ENCODE assay signal across 10 cellular contexts in genomic region chr1:150765977-150766301, GRCh38. TPM values are rescaled to one million over a fixed set of nuclear protein-coding genes. Genes with fewer than 3 reads are reported as not detected.
DNase-seq lines count a peak whose midpoint lies in the region; ATAC-seq, FAIRE-seq and TF ChIP-seq lines count a peak whose summit lies in the region.
"Not testable (repeated sequence)": the region's sequence is repeated elsewhere in the genome, so short reads cannot be mapped to it uniquely, and the experiment has no call there.
"Had no signal": no experiment of that assay in that cellular context is flagged by ENCODE, and none has a peak within 500 bp of the region (broad histone marks: within the 10 kb centered on the region; RNA-seq: fewer than 3 reads in every experiment).

No MANE protein-coding gene starts in this region.

- H3K9me3 Mint-ChIP-seq in activated CD4-positive, alpha-beta T cell treated with anti-CD3 and anti-CD28 coated beads, Interleukin-2, amount 10 ng/mL, durations not matched to agents 24 days and 14 days = not testable (repeated sequence)

- 69% methylated on average over 1 of the region's 1 CpG for WGBS in K562 (ENCODE audit: insufficient coverage, low coverage, missing lambda C conversion rate)
- WGBS in sigmoid colon, 2 donors = 40 to 52% methylated on average over 1 of the region's 1 CpG

- CTCF ChIA-PET in K562 (lab: Yijun Ruan, JAX; ENCODE audit: low intra/inter-chr PET ratio) = not testable (repeated sequence)

- not testable (repeated sequence) for TF ChIP-seq POLR2A in K562 (conservative IDR thresholded peaks at IDR 0.05); sigmoid colon (IDR thresholded peaks at IDR 0.05); uterus (IDR thresholded peaks at IDR 0.05)

- not testable (repeated sequence) for H3K27me3 ChIP-seq in Karpas-422 (ENCODE audit: low read length); K562 (ENCODE audit: control insufficient read depth in 2 of 2, insufficient read depth in 2 of 2, low read length in 2 of 2); keratinocyte (ENCODE audit: control insufficient read depth, extremely low read depth, insufficient read depth, low read length); sigmoid colon; uterus

- not testable (repeated sequence) for TF ChIP-seq EP300 in K562 (IDR thresholded peaks at IDR 0.05; ENCODE audit: low read length); sigmoid colon (IDR thresholded peaks at IDR 0.05)

- H3K27ac ChIP-seq in Karpas-422 (ENCODE audit: low read length) = peak overlapping the region; percentile 92
- H3K27ac ChIP-seq in K562 (ENCODE audit: extremely low read depth, low read depth, low read length) = peak overlapping the region; percentile 71; the same call in 2 of the 3 replicates
- peak overlapping the region; percentile 63 for H3K27ac ChIP-seq in keratinocyte (ENCODE audit: control insufficient read depth, insufficient read depth, low read length)
- peak overlapping the region; percentile 36 to 58 (median 52) for H3K27ac ChIP-seq in sigmoid colon
- peak overlapping the region; percentile 40 to 61 for H3K27ac ChIP-seq in uterus

- dilution Hi-C loops in keratinocyte (cut with MboI; ENCODE audit: extremely low pct_ligation_motif_present, low sequenced_read_pairs) = not testable (repeated sequence)

- in situ Hi-C loops in K562 (cut with MboI) = not testable (repeated sequence)

- BruUV-seq in K562 (replicated peaks; lab: Mats Ljungman, UMichigan) = not testable (repeated sequence)

- not testable (repeated sequence) for H3K9me2 ChIP-seq in Karpas-422 (replicated peaks; ENCODE audit: insufficient read depth, low read length)

- H3K9ac ChIP-seq in Karpas-422 (ENCODE audit: low read length) = peak overlapping the region; percentile 71
- H3K9ac ChIP-seq in K562 (ENCODE audit: insufficient read depth in 1 of 2, low read depth in 2 of 2, low read length in 2 of 2) = peak overlapping the region in 1 of 2 experiments; percentile 57; a peak in 2 of 4 replicates
- peak overlapping the region; percentile 56 for H3K9ac ChIP-seq in keratinocyte (ENCODE audit: control insufficient read depth, extremely low read depth, insufficient read depth, low read length)

- H3K4me1 Mint-ChIP-seq in activated CD4-positive, alpha-beta T cell treated with anti-CD3 and anti-CD28 coated beads, Interleukin-2, amount 10 ng/mL, durations not matched to agents 24 days and 14 days = peaks cover 33% of the 10 kb centered on the region

- POLR2A ChIA-PET in K562 (lab: Yijun Ruan, JAX) = interaction anchor here (1.0 kb wide), 1 partner anchor 204 kb away, joined by 5 read pairs; no protein-coding TSS in a partner anchor

- H3K79me2 ChIP-seq in Karpas-422 (ENCODE audit: low read length) = peaks cover 46% of the 10 kb centered on the region
- H3K79me2 ChIP-seq in K562 (ENCODE audit: control insufficient read depth, insufficient read depth, low read length); keratinocyte (ENCODE audit: control insufficient read depth, insufficient read depth, low read length): not testable (repeated sequence)

- peaks cover 56% of the 10 kb centered on the region for H3K4me1 ChIP-seq in Karpas-422 (ENCODE audit: low read length)
- H3K4me1 ChIP-seq in K562 (replicated peaks in 1 of 2; ENCODE audit: control insufficient read depth in 2 of 2, insufficient read depth in 2 of 2, low read length in 2 of 2) = peaks cover 4 to 15% of the 10 kb centered on the region in 2 experiments; a peak in 4 of 5 replicates
- H3K4me1 ChIP-seq in keratinocyte (ENCODE audit: control insufficient read depth, extremely low read depth, insufficient read depth, low read length) = peaks cover 13% of the 10 kb centered on the region
- peaks cover 0 to 19% (median 12%) of the 10 kb centered on the region in 4 donors for H3K4me1 ChIP-seq in sigmoid colon
- H3K4me1 ChIP-seq in uterus = not testable (repeated sequence)

- peak overlapping the region; percentile 91 for H3K27ac Mint-ChIP-seq in activated CD4-positive, alpha-beta T cell treated with anti-CD3 and anti-CD28 coated beads, Interleukin-2, amount 10 ng/mL, durations not matched to agents 24 days and 14 days

- not testable (repeated sequence) for H2AFZ ChIP-seq in Karpas-422 (ENCODE audit: low read length)
- H2AFZ ChIP-seq in K562 (ENCODE audit: low read depth, low read length) (peak overlapping the region; percentile 96), keratinocyte (ENCODE audit: control insufficient read depth, low read length) (peak overlapping the region; percentile 93)

- peak overlapping the region; percentile 70 for H3K4me3 ChIP-seq in Karpas-422 (ENCODE audit: low read length)
- not testable (repeated sequence) for H3K4me3 ChIP-seq in K562; keratinocyte (ENCODE audit: control insufficient read depth in 2 of 3, extremely low read depth in 1 of 3, insufficient read depth in 2 of 3, low read depth in 1 of 3, low read length in 3 of 3); uterus
- peak overlapping the region in 3 of 4 donors; percentile 26 to 38 (median 27) for H3K4me3 ChIP-seq in sigmoid colon

- H4K20me1 ChIP-seq in Karpas-422 (ENCODE audit: insufficient read depth, low read depth, low read length); K562 (replicated peaks; ENCODE audit: control insufficient read depth, insufficient read depth, low read length); keratinocyte (ENCODE audit: control insufficient read depth, extremely low read depth, insufficient read depth, low read length): not testable (repeated sequence)

- not testable (repeated sequence) for TF ChIP-seq RAD21 in K562 (CRISPR knock-in tag; conservative IDR thresholded peaks at IDR 0.05 in 1 of 2, IDR thresholded peaks at IDR 0.05 in 1 of 2)

- peaks cover 30% of the 10 kb centered on the region for H3K36me3 ChIP-seq in Karpas-422 (ENCODE audit: insufficient read depth, low read length)
- H3K36me3 ChIP-seq in K562 (ENCODE audit: control insufficient read depth, insufficient read depth, low read length); keratinocyte (ENCODE audit: control insufficient read depth in 2 of 2, extremely low read depth in 1 of 2, insufficient read depth in 2 of 2, low read length in 2 of 2); sigmoid colon; uterus: not testable (repeated sequence)

- H3K4me2 ChIP-seq in Karpas-422 (ENCODE audit: low read depth, low read length, poor library complexity, severe bottlenecking) (peak overlapping the region; percentile 82), K562 (ENCODE audit: insufficient read depth, low read length) (peak overlapping the region; percentile 49; the same call in 1 of the 2 replicates), keratinocyte (ENCODE audit: control insufficient read depth, extremely low read depth, insufficient read depth, low read depth, low read length) (peak overlapping the region; percentile 82)

- DNase-seq in Karpas-422; activated CD4-positive, alpha-beta T cell treated with anti-CD3 and anti-CD28 coated beads, Interleukin-2, amount 10 ng/mL, durations not matched to agents 24 days and 14 days; K562 (ENCODE audit: extremely low read depth in 1 of 4, low spot score in 3 of 4); keratinocyte (ENCODE audit: low read depth, low spot score); sigmoid colon; uterus: not testable (repeated sequence)

- H3K27me3 Mint-ChIP-seq in activated CD4-positive, alpha-beta T cell treated with anti-CD3 and anti-CD28 coated beads, Interleukin-2, amount 10 ng/mL, durations not matched to agents 24 days and 14 days = not testable (repeated sequence)

- H3K9me1 ChIP-seq in K562 (ENCODE audit: control insufficient read depth, insufficient read depth, low read length); keratinocyte (ENCODE audit: control insufficient read depth, extremely low read depth, insufficient read depth, low read length): not testable (repeated sequence)

- not testable (repeated sequence) for FAIRE-seq in K562 (lab: Jason Lieb, UNC); keratinocyte (lab: Jason Lieb, UNC)

- peak; percentile 28 for ATAC-seq in GM18511 (IDR thresholded peaks at IDR 0.05; ENCODE audit: unreplicated experiment)
- ATAC-seq in HG02610 (IDR thresholded peaks at IDR 0.05; ENCODE audit: unreplicated experiment) = peak; percentile 9
- peak; percentile 46 for ATAC-seq in K562

- H3K9me3 ChIP-seq in Karpas-422 (ENCODE audit: low read length); K562 (replicated peaks; ENCODE audit: control insufficient read depth, insufficient read depth, low read depth, low read length); keratinocyte (ENCODE audit: control insufficient read depth, low read depth, low read length); sigmoid colon; uterus: not testable (repeated sequence)

- H3K4me3 Mint-ChIP-seq in activated CD4-positive, alpha-beta T cell treated with anti-CD3 and anti-CD28 coated beads, Interleukin-2, amount 10 ng/mL, durations not matched to agents 24 days and 14 days = peak overlapping the region; percentile 83

- intact Hi-C loops in activated CD4-positive, alpha-beta T cell treated with anti-CD3 and anti-CD28 coated beads, Interleukin-2, amount 10 ng/mL, durations not matched to agents 24 days and 14 days (cut with micrococcal nuclease) = loop anchor here (1.0 to 10.0 kb wide), 5 partner anchors 69 to 209 kb away; partner anchors contain the start of genes CERS2, ENSA and GOLPH3L
- intact Hi-C loops in K562 (cut with micrococcal nuclease); sigmoid colon (cut with DNase I); uterus (cut with DNase I; ENCODE audit: low total_unique reads): not testable (repeated sequence)

- H3K36me3 Mint-ChIP-seq in activated CD4-positive, alpha-beta T cell treated with anti-CD3 and anti-CD28 coated beads, Interleukin-2, amount 10 ng/mL, durations not matched to agents 24 days and 14 days (ENCODE audit: low read depth) = peaks cover 23% of the 10 kb centered on the region

- not testable (repeated sequence) for TF ChIP-seq CTCF in K562 (IDR thresholded peaks at IDR 0.05 in 2 of 3, conservative IDR thresholded peaks at IDR 0.05 in 1 of 3; ENCODE audit: insufficient read depth in 2 of 3, low read depth in 1 of 3, low read length in 3 of 3); keratinocyte (optimal IDR thresholded peaks at IDR 0.05 in 1 of 3, IDR thresholded peaks at IDR 0.05 in 1 of 3, conservative IDR thresholded peaks at IDR 0.05 in 1 of 3; ENCODE audit: extremely low read depth in 1 of 3, insufficient read depth in 2 of 3, low read length in 3 of 3); sigmoid colon (IDR thresholded peaks at IDR 0.05); uterus (IDR thresholded peaks at IDR 0.05)

RNA-seq across cellular contexts. Expression of gene CTSS, which starts 0.4 kb away (rescaled TPM):
- 136 and 160 TPM in 2 replicates for total RNA-seq in Karpas-422 (2014; rRNA removed; shearing (Covaris generic); ENCODE audit: low replicate concordance)
- 26.9 and 28.3 TPM in 2 replicates for total RNA-seq in activated CD4-positive, alpha-beta T cell treated with anti-CD3 and anti-CD28 coated beads, Interleukin-2, amount 10 ng/mL, durations not matched to agents 24 days and 14 days
- 5.0 and 8.1 TPM in 2 replicates for total RNA-seq in K562 (2011; cell fraction: chromatin; rRNA removed; ENCODE audit: low replicate concordance)
- 5.3 and 6.3 TPM in 2 replicates for total RNA-seq in K562 (2011; cell fraction: nucleolus; rRNA removed)
- total RNA-seq in K562 (2011; cell fraction: nucleoplasm; rRNA removed) = 3.4 and 10.4 TPM in 2 replicates
- total RNA-seq in K562 (2014; rRNA removed) (9.1 TPM in 2 replicates), K562 (2014; rRNA removed; fragmentation: Illumina TruSeq; extraction: Trizol) (16.8 and 17.7 TPM in 2 replicates), K562 (2015; rRNA removed; fragmentation: Illumina TruSeq; extraction: Trizol) (24.9 and 25.8 TPM in 2 replicates), K562 (2021) (10.2 and 10.3 TPM in 2 replicates), sigmoid colon (10 to 100 TPM; 16.3 to 63.3 (median 44.6) TPM), uterus (10 to 100 TPM in 3 of 4 donors, 1 to 10 TPM in 1; 5.9 to 26.7 (median 16.5) TPM)
- polyA plus RNA-seq in K562 (2011; rRNA removed) (12.5 and 31.4 TPM in 2 replicates), K562 (2014; fragmentation: Illumina TruSeq; extraction: Trizol) (9.0 and 11.2 TPM in 2 replicates), K562 (2014; fragmentation: Nextera tagmentation; extraction: Ambion mirVana) (10 to 100 TPM in 1 of 2 experiments, 1 to 10 TPM in 1; 8.6 to 11.6 TPM), K562 (2014; rRNA removed) (10.3 and 13.3 TPM in 2 replicates), keratinocyte (1.4 to 1.8 TPM (median 1.7 TPM) in 3 replicates), sigmoid colon (100 to 1,000 TPM in 2 of 3 donors, 10 to 100 TPM in 1; 69.7 to 267 (median 264) TPM)
- polyA plus RNA-seq in K562 (2011; cell fraction: cytosol; rRNA removed) = 1.5 and 17.3 TPM in 2 replicates
- 0.84 and 4.7 TPM in 2 replicates for polyA plus RNA-seq in K562 (2011; cell fraction: nucleus; rRNA removed)
- 13.6 and 43.2 TPM in 2 replicates for polyA plus RNA-seq in K562 (2012)
- polyA minus RNA-seq in K562 (2011; rRNA and poly(A)+ RNA removed) = 13.4 and 52.0 TPM in 2 replicates
- polyA minus RNA-seq in K562 (2011; cell fraction: cytosol; rRNA and poly(A)+ RNA removed) = 5.1 and 12.9 TPM in 2 replicates
- polyA minus RNA-seq in K562 (2011; cell fraction: nucleus; rRNA and poly(A)+ RNA removed) = 0.54 and 5.8 TPM in 2 replicates
- 0.57 TPM for polyA plus RNA-seq in keratinocyte (2011; ENCODE audit: low read depth)
- polyA plus RNA-seq in keratinocyte (2011; cell fraction: cytosol; rRNA removed) = 0.75 and 1.2 TPM in 2 replicates
- polyA plus RNA-seq in keratinocyte (2011; cell fraction: nucleus; rRNA removed) = 1.8 and 3.2 TPM in 2 replicates
- 0.08 and 2.4 TPM in 2 replicates for polyA plus RNA-seq in keratinocyte (2012; ENCODE audit: low replicate concordance)
- polyA minus RNA-seq in keratinocyte = 0.30 to 0.51 TPM (median 0.30 TPM) in 3 replicates
- not detected for polyA minus RNA-seq in keratinocyte (2011; cell fraction: cytosol; rRNA and poly(A)+ RNA removed)
- polyA minus RNA-seq in keratinocyte (2011; cell fraction: nucleus; rRNA and poly(A)+ RNA removed) = 0.84 and 3.9 TPM in 2 replicates

RNA-seq across cellular contexts. Expression of gene CTSK, which starts 42.1 kb away (rescaled TPM):
- total RNA-seq in Karpas-422 (2014; rRNA removed; shearing (Covaris generic); ENCODE audit: low replicate concordance) = 3.7 and 6.5 TPM in 2 replicates
- total RNA-seq in activated CD4-positive, alpha-beta T cell treated with anti-CD3 and anti-CD28 coated beads, Interleukin-2, amount 10 ng/mL, durations not matched to agents 24 days and 14 days = 1.3 and 2.1 TPM in 2 replicates
- total RNA-seq in K562 (2011; cell fraction: chromatin; rRNA removed; ENCODE audit: low replicate concordance) = 4.0 and 6.1 TPM in 2 replicates
- total RNA-seq in K562 (2011; cell fraction: nucleolus; rRNA removed) = 2.0 and 2.1 TPM in 2 replicates
- total RNA-seq in K562 (2011; cell fraction: nucleoplasm; rRNA removed) = 3.4 and 4.0 TPM in 2 replicates
- total RNA-seq in K562 (2014; rRNA removed) (0.53 and 1.2 TPM in 2 replicates), K562 (2014; rRNA removed; fragmentation: Illumina TruSeq; extraction: Trizol) (0.80 and 0.91 TPM in 2 replicates), K562 (2015; rRNA removed; fragmentation: Illumina TruSeq; extraction: Trizol) (1.1 and 1.3 TPM in 2 replicates), K562 (2021) (1.0 and 1.5 TPM in 2 replicates), sigmoid colon (100 to 1,000 TPM in 1 of 4 donors, 10 to 100 TPM in 3; 33.5 to 114 (median 82.7) TPM), uterus (100 to 1,000 TPM in 3 of 4 donors, 10 to 100 TPM in 1; 83.5 to 168 (median 114) TPM)
- polyA plus RNA-seq in K562 (2011; rRNA removed) (2.5 and 3.9 TPM in 2 replicates), K562 (2014; fragmentation: Illumina TruSeq; extraction: Trizol) (1.2 and 1.3 TPM in 2 replicates), K562 (2014; fragmentation: Nextera tagmentation; extraction: Ambion mirVana) (1 to 10 TPM in 1 of 2 experiments, under 1 TPM in 1; 0.84 to 1.3 TPM), K562 (2014; rRNA removed) (1.0 and 1.6 TPM in 2 replicates), keratinocyte (20.0 to 71.7 TPM (median 40.5 TPM) in 3 replicates), sigmoid colon (10 to 100 TPM in 2 of 3 donors, 1 to 10 TPM in 1; 7.6 to 66.3 (median 56.5) TPM)
- 0.70 and 2.2 TPM in 2 replicates for polyA plus RNA-seq in K562 (2011; cell fraction: cytosol; rRNA removed)
- polyA plus RNA-seq in K562 (2011; cell fraction: nucleus; rRNA removed) = 9.9 and 15.1 TPM in 2 replicates
- polyA plus RNA-seq in K562 (2012) = 1.1 and 2.8 TPM in 2 replicates
- polyA minus RNA-seq in K562 (2011; rRNA and poly(A)+ RNA removed) = 0.96 and 1.1 TPM in 2 replicates
- not detected in 2 replicates for polyA minus RNA-seq in K562 (2011; cell fraction: cytosol; rRNA and poly(A)+ RNA removed)
- polyA minus RNA-seq in K562 (2011; cell fraction: nucleus; rRNA and poly(A)+ RNA removed) = 0.81 and 1.6 TPM in 2 replicates
- 53.7 TPM for polyA plus RNA-seq in keratinocyte (2011; ENCODE audit: low read depth)
- polyA plus RNA-seq in keratinocyte (2011; cell fraction: cytosol; rRNA removed) = 18.6 and 19.4 TPM in 2 replicates
- polyA plus RNA-seq in keratinocyte (2011; cell fraction: nucleus; rRNA removed) = 51.5 and 71.7 TPM in 2 replicates
- 11.5 and 14.0 TPM in 2 replicates for polyA plus RNA-seq in keratinocyte (2012; ENCODE audit: low replicate concordance)
- 10.4 to 34.2 TPM (median 19.0 TPM) in 3 replicates for polyA minus RNA-seq in keratinocyte
- polyA minus RNA-seq in keratinocyte (2011; cell fraction: cytosol; rRNA and poly(A)+ RNA removed) = 11.5 TPM
- polyA minus RNA-seq in keratinocyte (2011; cell fraction: nucleus; rRNA and poly(A)+ RNA removed) = 8.0 and 21.4 TPM in 2 replicates

RNA-seq across cellular contexts. Expression of gene HORMAD1, which starts 45.2 kb away (rescaled TPM):
- 0.51 and 2.8 TPM in 2 replicates for total RNA-seq in Karpas-422 (2014; rRNA removed; shearing (Covaris generic); ENCODE audit: low replicate concordance)
- not detected in 2 replicates for total RNA-seq in activated CD4-positive, alpha-beta T cell treated with anti-CD3 and anti-CD28 coated beads, Interleukin-2, amount 10 ng/mL, durations not matched to agents 24 days and 14 days
- total RNA-seq in K562 (2011; cell fraction: chromatin; rRNA removed; ENCODE audit: low replicate concordance) = not detected in 2 replicates
- total RNA-seq in K562 (2011; cell fraction: nucleolus; rRNA removed) = not detected in 2 replicates
- not detected in 2 replicates for total RNA-seq in K562 (2011; cell fraction: nucleoplasm; rRNA removed)
- total RNA-seq in K562 (2014; rRNA removed) (not detected in 2 replicates), K562 (2014; rRNA removed; fragmentation: Illumina TruSeq; extraction: Trizol) (not detected in 2 replicates), K562 (2015; rRNA removed; fragmentation: Illumina TruSeq; extraction: Trizol) (not detected in 2 replicates), K562 (2021) (not detected in 2 replicates), sigmoid colon (not detected), uterus (under 1 TPM in 1 of 4 donors, not detected in 3; 0.62 TPM)
- polyA plus RNA-seq in K562 (2011; rRNA removed) (not detected in 2 replicates), K562 (2014; fragmentation: Illumina TruSeq; extraction: Trizol) (not detected in 2 replicates), K562 (2014; fragmentation: Nextera tagmentation; extraction: Ambion mirVana) (not detected), K562 (2014; rRNA removed) (not detected in 2 replicates), keratinocyte (1.4 to 3.3 TPM (median 2.4 TPM) in 3 replicates), sigmoid colon (under 1 TPM in 2 of 3 donors, not detected in 1; 0.32 to 0.69 TPM)
- not detected in 2 replicates for polyA plus RNA-seq in K562 (2011; cell fraction: cytosol; rRNA removed)
- not detected in 2 replicates for polyA plus RNA-seq in K562 (2011; cell fraction: nucleus; rRNA removed)
- not detected in 2 replicates for polyA plus RNA-seq in K562 (2012)
- not detected in 2 replicates for polyA minus RNA-seq in K562 (2011; rRNA and poly(A)+ RNA removed)
- not detected in 2 replicates for polyA minus RNA-seq in K562 (2011; cell fraction: cytosol; rRNA and poly(A)+ RNA removed)
- not detected in 2 replicates for polyA minus RNA-seq in K562 (2011; cell fraction: nucleus; rRNA and poly(A)+ RNA removed)
- polyA plus RNA-seq in keratinocyte (2011; ENCODE audit: low read depth) = 3.5 TPM
- 1.5 and 2.1 TPM in 2 replicates for polyA plus RNA-seq in keratinocyte (2011; cell fraction: cytosol; rRNA removed)
- 7.4 and 8.3 TPM in 2 replicates for polyA plus RNA-seq in keratinocyte (2011; cell fraction: nucleus; rRNA removed)
- 1.4 and 1.7 TPM in 2 replicates for polyA plus RNA-seq in keratinocyte (2012; ENCODE audit: low replicate concordance)
- polyA minus RNA-seq in keratinocyte = 0.49 to 2.3 TPM (median 0.76 TPM) in 3 replicates
- 2.1 TPM for polyA minus RNA-seq in keratinocyte (2011; cell fraction: cytosol; rRNA and poly(A)+ RNA removed)
- 1.9 and 4.1 TPM in 2 replicates for polyA minus RNA-seq in keratinocyte (2011; cell fraction: nucleus; rRNA and poly(A)+ RNA removed)
- total RNA-seq: dermis microvascular lymphatic vessel endothelial cell, kidney epithelial cell had no signal
